In the genomic region with DNA sequence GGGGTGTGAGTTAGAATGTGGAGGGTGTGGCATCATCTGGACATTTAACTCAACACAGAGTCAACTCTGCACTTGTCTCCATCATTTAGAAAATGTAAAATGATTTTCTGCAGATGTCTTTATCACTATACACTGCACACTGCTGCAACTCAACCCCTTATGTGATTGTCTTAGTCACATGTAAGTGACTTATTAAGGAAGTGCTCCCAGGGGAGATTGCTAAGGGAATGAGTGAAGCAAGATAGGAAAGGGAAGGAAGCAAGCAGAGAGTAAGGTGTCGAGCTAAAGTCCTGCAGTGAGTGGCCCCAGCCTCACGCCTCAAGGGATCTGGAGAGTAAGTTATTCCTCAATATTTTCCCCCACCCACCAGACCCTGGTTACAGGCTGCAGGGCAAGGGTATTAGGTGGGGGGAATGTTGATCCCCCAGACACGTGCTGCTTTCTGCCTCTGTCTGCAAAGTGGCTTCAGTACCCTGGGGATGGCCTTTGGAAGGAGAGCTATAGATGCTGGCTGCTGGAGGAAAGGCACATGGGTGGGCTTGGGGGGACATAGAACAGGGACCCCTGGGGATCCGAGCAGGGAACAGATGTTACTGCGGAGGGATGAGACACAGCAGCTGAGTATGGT, we compare ENCODE assay signal across 16 cellular contexts.
"Had no signal": no experiment of that assay in that cellular context is flagged by ENCODE, and none has a peak within 500 bp of the region (broad histone marks: within the 10 kb centered on the region; RNA-seq: fewer than 3 reads in every experiment).

No MANE protein-coding gene starts in this region.

- H3K9me3 ChIP-seq: lower lobe of right lung, psoas muscle had no signal

- DNase-seq: activated CD4-positive, alpha-beta T cell treated with anti-CD3 and anti-CD28 coated beads for 48 hours; activated CD8-positive, alpha-beta memory T cell treated with anti-CD3 and anti-CD28 coated beads, Interleukin-2, amount 50 U/mL, for 4 hours; activated CD8-positive, alpha-beta T cell treated with anti-CD3 and anti-CD28 coated beads, Interleukin-2, amount 10 ng/mL, durations not matched to agents 7 days and 5 days; activated gamma-delta T cell treated with Interleukin-2 at 50 U/mL for 16 hours; activated T-cell treated with anti-CD3 and anti-CD28 coated beads, Interleukin-2, amount 50 U/mL, for 48 hours; cerebellar nuclear complex; effector CD8-positive, alpha-beta T cell; foreskin melanocyte; left colon; lower lobe of right lung; psoas muscle; stimulated activated CD4-positive, alpha-beta T cell treated with anti-CD3 and anti-CD28 coated beads, Interleukin-12 subunit alpha, Interleukin-12 subunit beta, amount 100 ng/mL, for 4 hours; stimulated activated CD4-positive, alpha-beta T cell treated with anti-CD3 and anti-CD28 coated beads, Interleukin-2, amount 100 ng/mL, for 24 hours had no signal

- H3K4me3 ChIP-seq: lower lobe of right lung, psoas muscle had no signal

- H3K36me3 ChIP-seq: lower lobe of right lung had no signal

- ATAC-seq: activated CD8-positive, alpha-beta T cell treated with anti-CD3 and anti-CD28 coated beads, Interleukin-2, amount 10 ng/mL, durations not matched to agents 7 days and 5 days; left colon; psoas muscle; sciatic nerve; stimulated activated effector memory CD8-positive, alpha-beta T cell treated with anti-CD3 and anti-CD28 coated beads, Interleukin-12 subunit alpha, Interleukin-12 subunit beta, amount 100 ng/mL, for 72 hours; WTC11 had no signal

- H3K27ac ChIP-seq: lower lobe of right lung, psoas muscle had no signal
